Comparison of ENCODE assay signal across 12 cellular contexts in the genomic region with DNA sequence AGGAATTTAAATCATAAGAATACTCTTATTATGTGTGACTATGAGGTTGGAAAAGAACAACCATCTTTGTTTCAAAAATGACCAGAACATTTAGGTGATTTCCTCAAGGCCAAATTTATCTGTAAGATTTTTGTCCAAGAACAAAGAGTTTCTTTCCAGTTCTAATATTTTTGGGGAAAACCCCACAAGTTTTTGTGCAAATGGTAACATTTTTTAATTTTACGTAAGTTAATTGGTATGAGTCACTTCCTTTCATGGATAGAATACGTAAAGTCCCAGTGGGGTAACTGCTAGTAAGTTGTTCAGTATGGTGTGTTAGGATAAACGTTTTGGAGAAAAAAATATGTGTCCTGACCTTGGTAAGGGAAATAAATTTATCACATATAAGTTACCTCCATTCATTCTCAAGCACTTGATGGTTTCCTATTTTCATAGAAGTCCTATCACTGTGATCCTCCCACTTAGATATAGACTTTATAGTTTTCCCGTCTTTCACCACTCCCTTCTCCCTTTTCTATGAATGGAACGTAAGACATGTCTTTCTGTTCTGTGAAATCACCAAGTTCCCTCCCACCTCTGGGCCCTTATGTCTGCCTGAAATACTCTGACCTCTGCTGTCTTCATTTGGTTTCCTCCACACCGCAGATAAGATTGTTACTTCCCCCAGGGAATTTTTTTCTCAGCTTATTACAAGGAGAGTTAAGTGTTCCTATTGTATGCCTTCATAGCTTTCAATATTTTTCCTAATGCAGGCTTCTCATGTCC. TPM values are rescaled to one million over a fixed set of nuclear protein-coding genes. Genes with fewer than 3 reads are reported as not detected.
DNase-seq lines count a peak whose midpoint lies in the region; ATAC-seq and TF ChIP-seq lines count a peak whose summit lies in the region.
"Had no signal": no experiment of that assay in that cellular context is flagged by ENCODE, and none has a peak within 500 bp of the region (broad histone marks: within the 10 kb centered on the region; RNA-seq: fewer than 3 reads in every experiment).

No MANE protein-coding gene starts in this region.

- ATAC-seq in gastrocnemius medialis = peak; percentile 13 to 33
- no peak for ATAC-seq in CD8-positive, alpha-beta T cell

- peaks cover 14% of the 10 kb centered on the region for H3K27me3 Mint-ChIP-seq in CD8-positive, alpha-beta T cell (ENCODE audit: low read depth)
- peaks cover 2% of the 10 kb centered on the region for H3K27me3 Mint-ChIP-seq in endothelial cell (ENCODE audit: unreplicated experiment)

- no peaks in the 10 kb centered on the region for H3K27me3 ChIP-seq in gastrocnemius medialis
- no peaks in the 10 kb centered on the region for H3K27me3 ChIP-seq in CD8-positive, alpha-beta T cell (ENCODE audit: insufficient read depth, low read length)

- no peaks in the 10 kb centered on the region for H3K4me1 Mint-ChIP-seq in CD8-positive, alpha-beta T cell (ENCODE audit: low read depth)
- peaks cover 3% of the 10 kb centered on the region for H3K4me1 Mint-ChIP-seq in endothelial cell (ENCODE audit: unreplicated experiment)

- no peak overlapping the region for H3K27ac ChIP-seq in gastrocnemius medialis
- H3K27ac ChIP-seq in CD8-positive, alpha-beta T cell (ENCODE audit: low read depth, low read length) = no peak overlapping the region
- H3K27ac ChIP-seq: 22Rv1, VCaP had no signal

- H3K27ac Mint-ChIP-seq in CD8-positive, alpha-beta T cell = no peak overlapping the region
- no peak overlapping the region for H3K27ac Mint-ChIP-seq in endothelial cell (ENCODE audit: unreplicated experiment)
- H3K27ac Mint-ChIP-seq: activated T-helper 1 cell treated with anti-CD3 and anti-CD28 coated beads, Interleukin-12 subunit alpha, Interleukin-12 subunit beta, Interleukin-2, Interleukin-4 antibody, amounts not matched to agents 30 ng/mL and 10 ng/mL and 1 ng/mL, durations not matched to agents 14 hours and 24 hours and 36 hours had no signal

- DNase-seq in NCI-H146 (lab: John Stamatoyannopoulos, UW) (peak; percentile 7), NCI-H146 treated with DMSO at 0.1 percent for 48 hours (lab: John Stamatoyannopoulos, UW; ENCODE audit: unreplicated experiment) (no peak), KBM-7 (peak; percentile 60), astrocyte of the spinal cord (ENCODE audit: low read depth, low spot score) (peak; percentile 15), gastrocnemius medialis (no peak), endothelial cell (ENCODE audit: low spot score) (no peak)
- DNase-seq in CD8-positive, alpha-beta T cell = no peak
- no peak for DNase-seq in activated CD4-positive, CD25-positive, alpha-beta regulatory T cell (lab: John Stamatoyannopoulos, UW)
- DNase-seq: NCI-H1694 had no signal

- intact Hi-C loops in gastrocnemius medialis (cut with DNase I; ENCODE audit: low total_unique reads) = no loop called here
- intact Hi-C loops in CD8-positive, alpha-beta T cell (cut with DNase I, micrococcal nuclease) = no loop called here

- H3K9me3 Mint-ChIP-seq in CD8-positive, alpha-beta T cell = peaks cover 12% of the 10 kb centered on the region
- H3K9me3 Mint-ChIP-seq in endothelial cell (ENCODE audit: unreplicated experiment) = peaks cover 6% of the 10 kb centered on the region

- peaks cover 0 to 2% (median under 1%) of the 10 kb centered on the region in 3 donors for H3K9me3 ChIP-seq in gastrocnemius medialis
- no peaks in the 10 kb centered on the region for H3K9me3 ChIP-seq in CD8-positive, alpha-beta T cell (ENCODE audit: low read length)

- H3K4me1 ChIP-seq in gastrocnemius medialis = no peaks in the 10 kb centered on the region
- no peaks in the 10 kb centered on the region for H3K4me1 ChIP-seq in CD8-positive, alpha-beta T cell (ENCODE audit: insufficient read depth, low read length)

- no peaks in the 10 kb centered on the region for H3K36me3 ChIP-seq in gastrocnemius medialis
- no peaks in the 10 kb centered on the region for H3K36me3 ChIP-seq in CD8-positive, alpha-beta T cell (ENCODE audit: insufficient read depth, low read length)

- CTCF ChIA-PET in CD8-positive, alpha-beta T cell (lab: Charles Lee) = no interaction called here

- peaks cover 2% of the 10 kb centered on the region for H3K36me3 Mint-ChIP-seq in CD8-positive, alpha-beta T cell
- no peaks in the 10 kb centered on the region for H3K36me3 Mint-ChIP-seq in endothelial cell (ENCODE audit: low read depth, unreplicated experiment)

- H3K4me3 ChIP-seq in astrocyte of the spinal cord (ENCODE audit: low read depth, low read length) (no peak overlapping the region), gastrocnemius medialis (no peak overlapping the region)
- H3K4me3 ChIP-seq in CD8-positive, alpha-beta T cell (ENCODE audit: low read depth, low read length) = no peak overlapping the region

- in situ Hi-C loops in KBM-7 (cut with MboI; ENCODE audit: low pct_unique_long_range_greater_than_20kb, low sequenced_read_pairs) (no loop called here), astrocyte of the spinal cord (cut with HindIII; ENCODE audit: low sequenced_read_pairs) (no loop called here), gastrocnemius medialis (cut with MboI; ENCODE audit: low sequenced_read_pairs in 4 of 4) (no loop called here)

- POLR2A ChIA-PET in CD8-positive, alpha-beta T cell (lab: Charles Lee) = no interaction called here

- H3K4me3 Mint-ChIP-seq in CD8-positive, alpha-beta T cell = no peak overlapping the region
- H3K4me3 Mint-ChIP-seq in endothelial cell (ENCODE audit: unreplicated experiment) = no peak overlapping the region
- H3K4me3 Mint-ChIP-seq: activated T-helper 1 cell treated with anti-CD3 and anti-CD28 coated beads, Interleukin-12 subunit alpha, Interleukin-12 subunit beta, Interleukin-2, Interleukin-4 antibody, amounts not matched to agents 30 ng/mL and 10 ng/mL and 1 ng/mL, durations not matched to agents 14 hours and 24 hours and 36 hours had no signal

- TF ChIP-seq CTCF in astrocyte of the spinal cord (IDR thresholded peaks at IDR 0.05; ENCODE audit: low read depth, low read length) (no peak), gastrocnemius medialis (IDR thresholded peaks at IDR 0.05 in 4 of 5, conservative IDR thresholded peaks at IDR 0.05 in 1 of 5) (no peak), endothelial cell (IDR thresholded peaks at IDR 0.05; ENCODE audit: unreplicated experiment) (no peak)
- no peak for TF ChIP-seq CTCF in CD8-positive, alpha-beta T cell (IDR thresholded peaks at IDR 0.05)

- TF ChIP-seq POLR2A in gastrocnemius medialis (IDR thresholded peaks at IDR 0.05) = no peak

RNA-seq across cellular contexts. Expression of gene TSNAX, which starts 34.9 kb away (rescaled TPM):
- total RNA-seq in gastrocnemius medialis = 10 to 100 TPM; 47.8 to 84.2 (median 77.8) TPM
- 10 to 100 TPM; 19.7 to 21.7 TPM for total RNA-seq in CD8-positive, alpha-beta T cell
- 35.4 TPM for total RNA-seq in endothelial cell (ENCODE audit: unreplicated experiment)

Comparison
In these comparisons a context has a peak if more than half of its experiments do, and no peak if none do; other contexts are left out.
1. DNase-seq: peak in NCI-H146 (single experiment), KBM-7 (single experiment) and astrocyte of the spinal cord (single experiment); none in NCI-H146 treated with DMSO at 0.1 percent for 48 hours (single experiment), gastrocnemius medialis (0 of 2), CD8-positive, alpha-beta T cell (0 of 7), activated CD4-positive, CD25-positive, alpha-beta regulatory T cell (0 of 4) and endothelial cell (single experiment).